8 cellular contexts compared by ENCODE assay signal in the genomic region with DNA sequence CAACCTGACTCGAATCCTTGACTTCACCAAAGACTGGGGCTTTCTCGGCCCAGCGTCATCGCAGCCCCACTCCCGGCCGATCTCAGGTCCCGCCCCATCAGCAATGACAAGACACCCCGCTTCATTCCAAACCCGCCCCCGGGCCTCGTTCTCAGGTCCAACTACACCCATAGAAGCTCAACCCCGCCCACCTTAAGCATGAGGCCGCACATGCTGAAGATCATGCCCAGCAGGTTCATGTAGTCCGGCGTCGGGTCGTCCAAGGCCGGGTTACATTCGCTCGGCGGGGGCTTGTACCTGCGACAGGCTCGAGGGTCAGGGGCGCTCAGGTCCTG. TPM values are rescaled to one million over a fixed set of nuclear protein-coding genes. Genes with fewer than 3 reads are reported as not detected.
DNase-seq lines count a peak whose midpoint lies in the region; ATAC-seq, FAIRE-seq and TF ChIP-seq lines count a peak whose summit lies in the region.

No MANE protein-coding gene starts in this region.

- H3K27me3 ChIP-seq in endothelial cell of umbilical vein (ENCODE audit: control insufficient read depth in 2 of 2, insufficient read depth in 2 of 2, low read length in 2 of 2) (no peaks in the 10 kb centered on the region), mucosa of stomach (ENCODE audit: control insufficient read depth, insufficient read depth, low read length) (no peaks in the 10 kb centered on the region)

- POLR2A ChIA-PET in endothelial cell of umbilical vein (lab: Charles Lee): no interaction called here

- peak overlapping the region; percentile 100 for H3K27ac Mint-ChIP-seq in stimulated activated memory B cell treated with anti-CD40 and anti-IgM and Interleukin-4, amounts not matched to agents 10 μg/mL and 1 μg/mL and 100 μg/mL, for 72 hours

- TF ChIP-seq CTCF in endothelial cell of umbilical vein (IDR thresholded peaks at IDR 0.05; ENCODE audit: extremely low read depth in 1 of 2, insufficient read depth in 1 of 2, low read depth in 1 of 2, low read length in 2 of 2): no peak

- no peak for TF ChIP-seq POLR2A in endothelial cell of umbilical vein (IDR thresholded peaks at IDR 0.05; ENCODE audit: low read depth, low read length)

- H4K20me1 ChIP-seq in endothelial cell of umbilical vein (replicated peaks; ENCODE audit: control insufficient read depth, extremely low read depth, insufficient read depth, low read length): no peaks in the 10 kb centered on the region

- no peaks in the 10 kb centered on the region for H3K9me3 Mint-ChIP-seq in stimulated activated memory B cell treated with anti-CD40 and anti-IgM and Interleukin-4, amounts not matched to agents 10 μg/mL and 1 μg/mL and 100 μg/mL, for 72 hours

- no peak for ATAC-seq in stimulated activated memory B cell treated with anti-CD40 and anti-IgM and Interleukin-4, amounts not matched to agents 10 μg/mL and 1 μg/mL and 100 μg/mL, for 72 hours
- no peak for ATAC-seq in GM21528 (IDR thresholded peaks at IDR 0.05; ENCODE audit: low FRiP score, unreplicated experiment)

- H3K9me3 ChIP-seq in endothelial cell of umbilical vein (replicated peaks; ENCODE audit: control insufficient read depth, insufficient read depth, low read length) (no peaks in the 10 kb centered on the region), mucosa of stomach (ENCODE audit: control insufficient read depth, low read length) (no peaks in the 10 kb centered on the region)

- H2AFZ ChIP-seq in endothelial cell of umbilical vein (ENCODE audit: low read depth, low read length): peak overlapping the region; percentile 71

- FAIRE-seq in endothelial cell of umbilical vein (lab: Jason Lieb, UNC): no peak

- dilution Hi-C loops in endothelial cell of umbilical vein (cut with MboI; ENCODE audit: extremely low pct_ligation_motif_present, low sequenced_read_pairs): no loop called here

- peaks cover 20% of the 10 kb centered on the region for H3K4me1 ChIP-seq in endothelial cell of umbilical vein (ENCODE audit: control insufficient read depth, extremely low read depth, insufficient read depth, low read length)
- peaks cover 40% of the 10 kb centered on the region for H3K4me1 ChIP-seq in mucosa of stomach (ENCODE audit: control insufficient read depth, insufficient read depth, low read length)

- H3K79me2 ChIP-seq in endothelial cell of umbilical vein (ENCODE audit: control insufficient read depth, insufficient read depth, low read length): peaks cover 16% of the 10 kb centered on the region

- peak overlapping the region; percentile 90 for H3K27ac ChIP-seq in endothelial cell of umbilical vein (ENCODE audit: insufficient read depth, low read depth, low read length)

- no peaks in the 10 kb centered on the region for H3K9me1 ChIP-seq in endothelial cell of umbilical vein (replicated peaks; ENCODE audit: control insufficient read depth, extremely low read depth, insufficient read depth, low read length)

- intact Hi-C loops in endothelial cell of umbilical vein (cut with micrococcal nuclease): loop anchor here (1.0 to 5.0 kb wide), 3 partner anchors 59 to 747 kb away; a partner anchor contains a TSS

- H3K36me3 Mint-ChIP-seq in stimulated activated memory B cell treated with anti-CD40 and anti-IgM and Interleukin-4, amounts not matched to agents 10 μg/mL and 1 μg/mL and 100 μg/mL, for 72 hours: peaks cover 36% of the 10 kb centered on the region

- peak; percentile 75 for DNase-seq in EL
- peak; percentile 66 for DNase-seq in M059J (ENCODE audit: low read depth)
- peak; percentile 45 for DNase-seq in activated T-cell treated with anti-CD3 and anti-CD28 coated beads for 1 hour (ENCODE audit: low read depth)
- DNase-seq in endothelial cell of umbilical vein (ENCODE audit: low read depth, low spot score): no peak
- DNase-seq in NOMO-1 (lab: John Stamatoyannopoulos, UW; ENCODE audit: unreplicated experiment in 2 of 2): no peak

- H3K4me3 Mint-ChIP-seq in stimulated activated memory B cell treated with anti-CD40 and anti-IgM and Interleukin-4, amounts not matched to agents 10 μg/mL and 1 μg/mL and 100 μg/mL, for 72 hours: peak overlapping the region; percentile 96

- H3K4me3 ChIP-seq in endothelial cell of umbilical vein (replicated peaks in 1 of 3; ENCODE audit: insufficient read depth in 1 of 3, low read depth in 1 of 3, low read length in 3 of 3) (peak overlapping the region; percentile 52 to 87 (median 83)), mucosa of stomach (ENCODE audit: low read length) (peak overlapping the region; percentile 94)

- peaks cover 0 to 9% of the 10 kb centered on the region in 2 experiments for H3K36me3 ChIP-seq in endothelial cell of umbilical vein (ENCODE audit: control insufficient read depth in 2 of 2, extremely low read depth in 1 of 2, insufficient read depth in 2 of 2, low read length in 2 of 2)
- no peaks in the 10 kb centered on the region for H3K36me3 ChIP-seq in mucosa of stomach (ENCODE audit: control insufficient read depth, insufficient read depth, low read length)

- H3K9ac ChIP-seq in endothelial cell of umbilical vein (replicated peaks; ENCODE audit: extremely low read depth, insufficient read depth, low read length) (peak overlapping the region; percentile 90), mucosa of stomach (ENCODE audit: low read length) (peak overlapping the region; percentile 87)

- CTCF ChIA-PET in endothelial cell of umbilical vein (lab: Charles Lee): interaction anchor here (1.0 to 1.6 kb wide), 2 partner anchors 17 to 578 kb away, joined by 3 to 5 read pairs; no protein-coding TSS in a partner anchor

- peak overlapping the region; percentile 78 for H3K4me2 ChIP-seq in endothelial cell of umbilical vein (ENCODE audit: insufficient read depth, low read length)

- H3K27me3 Mint-ChIP-seq in stimulated activated memory B cell treated with anti-CD40 and anti-IgM and Interleukin-4, amounts not matched to agents 10 μg/mL and 1 μg/mL and 100 μg/mL, for 72 hours: no peaks in the 10 kb centered on the region

- BruUV-seq in endothelial cell of umbilical vein (replicated peaks; lab: Mats Ljungman, UMichigan): TSS peak; percentile 44

- H3K4me1 Mint-ChIP-seq in stimulated activated memory B cell treated with anti-CD40 and anti-IgM and Interleukin-4, amounts not matched to agents 10 μg/mL and 1 μg/mL and 100 μg/mL, for 72 hours: peaks cover 66% of the 10 kb centered on the region

RNA-seq across cellular contexts. Expression of a gene that starts 2.3 kb away (rescaled TPM):
- 9.6 and 10.5 TPM in 2 replicates for total RNA-seq in M059J (2014; rRNA removed; shearing (Covaris generic))
- total RNA-seq in endothelial cell of umbilical vein: 10.9 and 11.8 TPM in 2 replicates
- 10.5 and 11.0 TPM in 2 replicates for polyA plus RNA-seq in endothelial cell of umbilical vein
- 6.8 and 8.0 TPM in 2 replicates for polyA plus RNA-seq in endothelial cell of umbilical vein (2011; cell fraction: cytosol; rRNA removed)
- 11.7 and 12.5 TPM in 2 replicates for polyA plus RNA-seq in endothelial cell of umbilical vein (2011; cell fraction: nucleus; rRNA removed)
- 8.6 and 11.4 TPM in 2 replicates for polyA plus RNA-seq in endothelial cell of umbilical vein (2012)
- polyA minus RNA-seq in endothelial cell of umbilical vein: 5.7 and 11.2 TPM in 2 replicates
- polyA minus RNA-seq in endothelial cell of umbilical vein (2011; cell fraction: cytosol; rRNA and poly(A)+ RNA removed): 10.2 TPM
- polyA minus RNA-seq in endothelial cell of umbilical vein (2011; cell fraction: nucleus; rRNA and poly(A)+ RNA removed): 3.3 and 7.7 TPM in 2 replicates

RNA-seq across cellular contexts. Expression of a gene that starts 2.4 kb away (rescaled TPM):
- total RNA-seq in M059J (2014; rRNA removed; shearing (Covaris generic)): 57.8 and 68.4 TPM in 2 replicates
- total RNA-seq in endothelial cell of umbilical vein: 73.0 and 76.8 TPM in 2 replicates
- polyA plus RNA-seq in endothelial cell of umbilical vein: 64.4 and 70.3 TPM in 2 replicates
- 46.7 and 51.2 TPM in 2 replicates for polyA plus RNA-seq in endothelial cell of umbilical vein (2011; cell fraction: cytosol; rRNA removed)
- 75.6 and 93.9 TPM in 2 replicates for polyA plus RNA-seq in endothelial cell of umbilical vein (2011; cell fraction: nucleus; rRNA removed)
- 62.9 and 110 TPM in 2 replicates for polyA plus RNA-seq in endothelial cell of umbilical vein (2012)
- polyA minus RNA-seq in endothelial cell of umbilical vein: 25.5 and 32.1 TPM in 2 replicates
- polyA minus RNA-seq in endothelial cell of umbilical vein (2011; cell fraction: cytosol; rRNA and poly(A)+ RNA removed): 5.8 TPM
- polyA minus RNA-seq in endothelial cell of umbilical vein (2011; cell fraction: nucleus; rRNA and poly(A)+ RNA removed): 22.4 and 33.1 TPM in 2 replicates

RNA-seq across cellular contexts. Expression of a gene that starts 12.8 kb away (rescaled TPM):
- total RNA-seq in M059J (2014; rRNA removed; shearing (Covaris generic)): 82.7 and 108 TPM in 2 replicates
- total RNA-seq in endothelial cell of umbilical vein: 68.4 and 77.4 TPM in 2 replicates
- 80.6 and 90.1 TPM in 2 replicates for polyA plus RNA-seq in endothelial cell of umbilical vein
- 72.2 and 76.1 TPM in 2 replicates for polyA plus RNA-seq in endothelial cell of umbilical vein (2011; cell fraction: cytosol; rRNA removed)
- polyA plus RNA-seq in endothelial cell of umbilical vein (2011; cell fraction: nucleus; rRNA removed): 183 and 226 TPM in 2 replicates
- polyA plus RNA-seq in endothelial cell of umbilical vein (2012): 48.5 and 49.9 TPM in 2 replicates
- polyA minus RNA-seq in endothelial cell of umbilical vein: 50.2 and 71.2 TPM in 2 replicates
- polyA minus RNA-seq in endothelial cell of umbilical vein (2011; cell fraction: cytosol; rRNA and poly(A)+ RNA removed): 46.0 TPM
- polyA minus RNA-seq in endothelial cell of umbilical vein (2011; cell fraction: nucleus; rRNA and poly(A)+ RNA removed): 40.9 and 46.7 TPM in 2 replicates

RNA-seq across cellular contexts. Expression of a gene that starts 18.9 kb away (rescaled TPM):
- not detected in 2 replicates for total RNA-seq in M059J (2014; rRNA removed; shearing (Covaris generic))
- not detected in 2 replicates for total RNA-seq in endothelial cell of umbilical vein
- not detected in 2 replicates for polyA plus RNA-seq in endothelial cell of umbilical vein
- not detected in 2 replicates for polyA plus RNA-seq in endothelial cell of umbilical vein (2011; cell fraction: cytosol; rRNA removed)
- not detected in 2 replicates for polyA plus RNA-seq in endothelial cell of umbilical vein (2011; cell fraction: nucleus; rRNA removed)
- polyA plus RNA-seq in endothelial cell of umbilical vein (2012): not detected in 2 replicates
- not detected in 2 replicates for polyA minus RNA-seq in endothelial cell of umbilical vein
- not detected for polyA minus RNA-seq in endothelial cell of umbilical vein (2011; cell fraction: cytosol; rRNA and poly(A)+ RNA removed)
- not detected in 2 replicates for polyA minus RNA-seq in endothelial cell of umbilical vein (2011; cell fraction: nucleus; rRNA and poly(A)+ RNA removed)

RNA-seq across cellular contexts. Expression of a gene that starts 27.5 kb away (rescaled TPM):
- total RNA-seq in M059J (2014; rRNA removed; shearing (Covaris generic)): 12.0 and 14.5 TPM in 2 replicates
- total RNA-seq in endothelial cell of umbilical vein: 11.6 and 12.4 TPM in 2 replicates
- 19.3 and 26.4 TPM in 2 replicates for polyA plus RNA-seq in endothelial cell of umbilical vein
- polyA plus RNA-seq in endothelial cell of umbilical vein (2011; cell fraction: cytosol; rRNA removed): 12.6 and 16.6 TPM in 2 replicates
- 14.8 and 16.9 TPM in 2 replicates for polyA plus RNA-seq in endothelial cell of umbilical vein (2011; cell fraction: nucleus; rRNA removed)
- 7.5 and 10.9 TPM in 2 replicates for polyA plus RNA-seq in endothelial cell of umbilical vein (2012)
- 5.9 and 8.0 TPM in 2 replicates for polyA minus RNA-seq in endothelial cell of umbilical vein
- 6.1 TPM for polyA minus RNA-seq in endothelial cell of umbilical vein (2011; cell fraction: cytosol; rRNA and poly(A)+ RNA removed)
- 4.2 and 6.6 TPM in 2 replicates for polyA minus RNA-seq in endothelial cell of umbilical vein (2011; cell fraction: nucleus; rRNA and poly(A)+ RNA removed)

Comparison
In these comparisons a context has a peak if more than half of its experiments do, and no peak if none do; other contexts are left out.
1. DNase-seq: peak in EL (single experiment), M059J (single experiment) and activated T-cell treated with anti-CD3 and anti-CD28 coated beads for 1 hour (single experiment); none in endothelial cell of umbilical vein (single experiment) and NOMO-1 (0 of 2).